In the genomic region with DNA sequence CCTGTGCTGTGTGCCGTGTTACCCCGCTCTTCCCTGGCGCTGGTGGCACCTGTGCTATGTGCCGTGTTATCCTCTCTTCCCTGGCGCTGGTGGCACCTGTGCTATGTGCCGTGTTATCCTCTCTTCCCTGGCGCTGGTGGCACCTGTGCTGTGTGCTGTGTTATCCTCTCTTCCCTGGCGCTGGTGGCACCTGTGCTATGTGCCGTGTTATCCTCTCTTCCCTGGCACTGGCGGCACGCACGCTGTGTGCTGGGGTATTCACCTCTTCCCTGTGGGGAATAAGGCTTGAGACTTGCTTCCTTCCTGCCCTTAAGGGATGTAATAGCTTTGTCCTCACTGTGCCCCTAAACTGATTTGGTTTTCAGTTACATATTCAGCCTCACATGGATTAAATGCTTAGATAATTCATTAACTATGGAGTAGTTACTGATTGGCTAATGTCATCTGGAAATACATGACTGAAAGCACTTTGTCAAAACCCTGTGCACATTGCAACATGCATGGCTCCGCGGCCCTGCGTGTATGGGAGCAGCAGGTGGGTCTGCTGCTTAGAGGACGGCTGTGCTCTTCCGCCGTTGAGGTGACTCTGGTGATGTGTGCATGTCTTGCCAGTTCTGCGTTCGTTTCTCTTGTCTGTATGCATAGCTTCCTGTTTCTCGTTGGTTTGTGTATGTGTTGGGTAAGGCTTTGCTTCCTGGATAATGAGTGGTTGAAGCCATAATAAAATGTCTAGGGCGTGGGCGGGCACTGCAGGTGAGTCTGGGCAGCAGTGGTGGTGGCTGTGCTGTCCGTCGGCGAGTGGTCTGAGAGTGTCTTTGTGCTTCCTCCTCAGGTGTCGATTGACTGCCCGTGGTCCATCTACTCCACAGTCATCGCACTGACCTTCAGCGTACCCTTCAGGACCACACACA, we compare ENCODE assay signal across 9 cellular contexts. TPM values are rescaled to one million over a fixed set of nuclear protein-coding genes. Genes with fewer than 3 reads are reported as not detected.
DNase-seq lines count a peak whose midpoint lies in the region; ATAC-seq and TF ChIP-seq lines count a peak whose summit lies in the region.
"Had no signal": no experiment of that assay in that cellular context is flagged by ENCODE, and none has a peak within 500 bp of the region (broad histone marks: within the 10 kb centered on the region; RNA-seq: fewer than 3 reads in every experiment).

No MANE protein-coding gene starts in this region.

- H3K9me3 ChIP-seq in mammary epithelial cell (replicated peaks; ENCODE audit: insufficient read depth, low read length) (no peaks in the 10 kb centered on the region), upper lobe of left lung (no peaks in the 10 kb centered on the region), PC-9 (ENCODE audit: insufficient read depth, low read depth) (no peaks in the 10 kb centered on the region)

- H3K9ac ChIP-seq in mammary epithelial cell (ENCODE audit: insufficient read depth, low read length): no peak overlapping the region

- H3K9me3 Mint-ChIP-seq in MCF 10A (ENCODE audit: unreplicated experiment): no peaks in the 10 kb centered on the region
- no peaks in the 10 kb centered on the region for H3K9me3 Mint-ChIP-seq in activated CD4-positive, alpha-beta memory T cell treated with anti-CD3 and anti-CD28 coated beads for 36 hours

- H3K79me2 ChIP-seq in mammary epithelial cell (ENCODE audit: insufficient read depth, low read length): peaks cover 3% of the 10 kb centered on the region
- no peaks in the 10 kb centered on the region for H3K79me2 ChIP-seq in PC-9 (ENCODE audit: low read depth)

- DNase-seq in MCF 10A (ENCODE audit: unreplicated experiment) (no peak), mammary epithelial cell (no peak), left colon (peak; percentile 80 to 81), upper lobe of left lung (no peak), PC-9 (no peak)
- peak; percentile 53 for DNase-seq in activated CD4-positive, alpha-beta memory T cell treated with anti-CD3 and anti-CD28 coated beads for 36 hours
- DNase-seq: NCI-H1694 treated with DMSO at 0.1 percent for 48 hours had no signal

- dilution Hi-C loops in mammary epithelial cell (cut with HindIII; ENCODE audit: low sequenced_read_pairs): no loop called here

- CTCF ChIA-PET in MCF 10A (lab: Yijun Ruan, JAX) (no interaction called here), mammary epithelial cell (lab: Charles Lee; ENCODE audit: low non-redundant PET) (no interaction called here), PC-9 (lab: Charles Lee) (no interaction called here)
- CTCF ChIA-PET in activated CD4-positive, alpha-beta memory T cell treated with anti-CD3 and anti-CD28 coated beads for 36 hours (lab: Charles Lee): interaction anchor here (1.3 kb wide), 1 partner anchor 75 kb away, joined by 3 read pairs; no protein-coding TSS in a partner anchor

- intact Hi-C loops in MCF 10A (cut with micrococcal nuclease) (no loop called here), mammary epithelial cell (cut with micrococcal nuclease) (no loop called here), left colon (cut with DNase I, micrococcal nuclease) (no loop called here), PC-9 (cut with micrococcal nuclease; ENCODE audit: unreplicated experiment) (no loop called here)
- intact Hi-C loops in activated CD4-positive, alpha-beta memory T cell treated with anti-CD3 and anti-CD28 coated beads for 36 hours (cut with micrococcal nuclease): no loop called here

- H3K4me1 ChIP-seq in mammary epithelial cell (ENCODE audit: insufficient read depth, low read length) (no peaks in the 10 kb centered on the region), upper lobe of left lung (peaks cover 27 to 52% (median 41%) of the 10 kb centered on the region in 4 donors), PC-9 (replicated peaks; ENCODE audit: insufficient read depth) (no peaks in the 10 kb centered on the region)

- no peak overlapping the region for H3K4me3 ChIP-seq in mammary epithelial cell (replicated peaks in 1 of 3; ENCODE audit: insufficient read depth in 1 of 3, low read depth in 2 of 3, low read length in 3 of 3)
- H3K4me3 ChIP-seq in upper lobe of left lung: no peak overlapping the region
- H3K4me3 ChIP-seq in PC-9: no peak overlapping the region

- peaks cover 72% of the 10 kb centered on the region for H3K36me3 Mint-ChIP-seq in MCF 10A (ENCODE audit: insufficient read depth, unreplicated experiment)
- H3K36me3 Mint-ChIP-seq in activated CD4-positive, alpha-beta memory T cell treated with anti-CD3 and anti-CD28 coated beads for 36 hours: peaks cover 75% of the 10 kb centered on the region

- no peak for TF ChIP-seq EP300 in upper lobe of left lung (IDR thresholded peaks at IDR 0.05)

- H3F3A ChIP-seq in PC-9 (ENCODE audit: insufficient read depth, low read depth): no peaks in the 10 kb centered on the region

- POLR2A ChIA-PET in MCF 10A (lab: Yijun Ruan, JAX): interaction anchor here (0.9 kb wide), 1 partner anchor 11 kb away, joined by 3 read pairs; no protein-coding TSS in a partner anchor
- POLR2A ChIA-PET in activated CD4-positive, alpha-beta memory T cell treated with anti-CD3 and anti-CD28 coated beads for 36 hours (lab: Charles Lee): no interaction called here
- POLR2A ChIA-PET in PC-9 (lab: Charles Lee; ENCODE audit: unreplicated experiment): no interaction called here

- H3K27ac ChIP-seq in mammary epithelial cell (ENCODE audit: insufficient read depth, low read depth, low read length) (no peak overlapping the region), upper lobe of left lung (peak overlapping the region; percentile 26 to 70 (median 37)), PC-9 (no peak overlapping the region)

- in situ Hi-C loops in mammary epithelial cell (cut with MboI; ENCODE audit: low sequenced_read_pairs in 2 of 2): no loop called here

- no peaks in the 10 kb centered on the region for H3K27me3 Mint-ChIP-seq in MCF 10A (ENCODE audit: insufficient read depth, unreplicated experiment)
- H3K27me3 Mint-ChIP-seq in activated CD4-positive, alpha-beta memory T cell treated with anti-CD3 and anti-CD28 coated beads for 36 hours: no peaks in the 10 kb centered on the region

- TF ChIP-seq POLR2A in upper lobe of left lung (IDR thresholded peaks at IDR 0.05): no peak

- no peaks in the 10 kb centered on the region for H3K9me2 ChIP-seq in PC-9 (ENCODE audit: insufficient read depth)

- H3K4me2 ChIP-seq in mammary epithelial cell (ENCODE audit: insufficient read depth, low read depth, low read length) (no peak overlapping the region), PC-9 (no peak overlapping the region)

- peaks cover 33% of the 10 kb centered on the region for H3K36me3 ChIP-seq in mammary epithelial cell (ENCODE audit: insufficient read depth, low read length)
- peaks cover 19 to 94% (median 73%) of the 10 kb centered on the region in 4 donors for H3K36me3 ChIP-seq in upper lobe of left lung
- 0 out of 2 replicates have a peak, but pooled peaks cover under 1% of the 10 kb centered on the region for H3K36me3 ChIP-seq in PC-9 (ENCODE audit: low read depth)

- ATAC-seq in left colon (peak; percentile 74), upper lobe of left lung (ENCODE audit: low FRiP score in 2 of 2) (peak; percentile 24 to 42), HG02852 (IDR thresholded peaks at IDR 0.05; ENCODE audit: unreplicated experiment) (no peak), HG02798 (IDR thresholded peaks at IDR 0.05; ENCODE audit: poor library complexity, unreplicated experiment) (no peak)

- peak overlapping the region; percentile 44 for H3K27ac Mint-ChIP-seq in MCF 10A (ENCODE audit: low read depth, unreplicated experiment)
- H3K27ac Mint-ChIP-seq in activated CD4-positive, alpha-beta memory T cell treated with anti-CD3 and anti-CD28 coated beads for 36 hours: peak overlapping the region; percentile 99

- TF ChIP-seq CTCF in MCF 10A (IDR thresholded peaks at IDR 0.05; ENCODE audit: unreplicated experiment) (no peak), mammary epithelial cell (conservative IDR thresholded peaks at IDR 0.05 in 1 of 2, IDR thresholded peaks at IDR 0.05 in 1 of 2; ENCODE audit: extremely low read depth in 1 of 2, insufficient read depth in 1 of 2, low read depth in 1 of 2, low read length in 2 of 2) (no peak), upper lobe of left lung (IDR thresholded peaks at IDR 0.05) (no peak), PC-9 (conservative IDR thresholded peaks at IDR 0.05) (no peak)

- no peaks in the 10 kb centered on the region for H4K20me1 ChIP-seq in mammary epithelial cell (ENCODE audit: insufficient read depth, low read length)
- H4K20me1 ChIP-seq in PC-9 (ENCODE audit: insufficient read depth): no peaks in the 10 kb centered on the region

- no peak overlapping the region for H3K4me3 Mint-ChIP-seq in MCF 10A (ENCODE audit: unreplicated experiment)
- peak overlapping the region; percentile 36 for H3K4me3 Mint-ChIP-seq in activated CD4-positive, alpha-beta memory T cell treated with anti-CD3 and anti-CD28 coated beads for 36 hours

- H2AFZ ChIP-seq in mammary epithelial cell (ENCODE audit: low read depth, low read length) (no peak overlapping the region), PC-9 (no peak overlapping the region)

- no peaks in the 10 kb centered on the region for H3K27me3 ChIP-seq in mammary epithelial cell (ENCODE audit: insufficient read depth, low read length)
- H3K27me3 ChIP-seq in upper lobe of left lung: no peaks in the 10 kb centered on the region
- no peaks in the 10 kb centered on the region for H3K27me3 ChIP-seq in PC-9 (ENCODE audit: insufficient read depth, low read depth)

- no TSS peak for BruUV-seq in MCF 10A (replicated peaks; lab: Mats Ljungman, UMichigan)
- no TSS peak for BruUV-seq in mammary epithelial cell (replicated peaks; lab: Mats Ljungman, UMichigan)
- BruUV-seq in PC-9 (replicated peaks; lab: Mats Ljungman, UMichigan): no TSS peak

- no peaks in the 10 kb centered on the region for H3K4me1 Mint-ChIP-seq in MCF 10A (ENCODE audit: insufficient read depth, unreplicated experiment)
- peaks cover 67% of the 10 kb centered on the region for H3K4me1 Mint-ChIP-seq in activated CD4-positive, alpha-beta memory T cell treated with anti-CD3 and anti-CD28 coated beads for 36 hours (ENCODE audit: low read depth)

- 94% methylated on average over 29 of the region's 30 CpGs for WGBS in mammary epithelial cell (ENCODE audit: low coverage, missing lambda C conversion rate)
- WGBS in upper lobe of left lung, 2 donors: 68 to 78% methylated on average over 28 to 30 of the region's 30 CpGs

RNA-seq across cellular contexts. Expression of a gene that starts 17.9 kb away (rescaled TPM):
- total RNA-seq in MCF 10A (2022) (11.2 and 16.5 TPM in 2 replicates), mammary epithelial cell (1 to 10 TPM; 3.5 to 6.3 TPM), left colon (1 to 10 TPM; 1.7 to 7.2 TPM), upper lobe of left lung (10 to 100 TPM in 2 of 6 donors, 1 to 10 TPM in 4; 2.0 to 15.7 (median 3.1) TPM), PC-9 (2021) (22.6 and 22.9 TPM in 2 replicates)
- polyA plus RNA-seq in mammary epithelial cell: 24.5 TPM
- 31.0 TPM for polyA minus RNA-seq in mammary epithelial cell
- total RNA-seq in activated CD4-positive, alpha-beta memory T cell treated with anti-CD3 and anti-CD28 coated beads for 36 hours: 10 to 100 TPM; 38.5 to 39.8 TPM

RNA-seq across cellular contexts. Expression of a gene that starts 44.2 kb away (rescaled TPM):
- total RNA-seq in MCF 10A (2022) (29.7 and 34.4 TPM in 2 replicates), mammary epithelial cell (1 to 10 TPM; 4.8 to 5.7 TPM), left colon (10 to 100 TPM; 13.1 to 17.5 TPM), upper lobe of left lung (10 to 100 TPM in 3 of 6 donors, 1 to 10 TPM in 3; 4.9 to 51.7 (median 10.2) TPM), PC-9 (2021) (49.1 and 67.7 TPM in 2 replicates)
- polyA plus RNA-seq in mammary epithelial cell: 36.0 TPM
- polyA minus RNA-seq in mammary epithelial cell: 2.0 TPM
- 10 to 100 TPM; 40.1 to 44.9 TPM for total RNA-seq in activated CD4-positive, alpha-beta memory T cell treated with anti-CD3 and anti-CD28 coated beads for 36 hours

Comparison
In these comparisons a context has a peak if more than half of its experiments do, and no peak if none do; other contexts are left out.
1. DNase-seq: peak in activated CD4-positive, alpha-beta memory T cell treated with anti-CD3 and anti-CD28 coated beads for 36 hours (single experiment) and left colon (2 of 2); none in MCF 10A (single experiment), mammary epithelial cell (single experiment), upper lobe of left lung (0 of 2) and PC-9 (0 of 2).
2. H3K27ac ChIP-seq: peak in upper lobe of left lung (4 of 4); none in mammary epithelial cell (single experiment) and PC-9 (single experiment).
3. ATAC-seq: peak in left colon (single experiment) and upper lobe of left lung (2 of 2); none in HG02852 (single experiment) and HG02798 (single experiment).